Comparison of ENCODE assay signal across 11 cellular contexts in the genomic region with DNA sequence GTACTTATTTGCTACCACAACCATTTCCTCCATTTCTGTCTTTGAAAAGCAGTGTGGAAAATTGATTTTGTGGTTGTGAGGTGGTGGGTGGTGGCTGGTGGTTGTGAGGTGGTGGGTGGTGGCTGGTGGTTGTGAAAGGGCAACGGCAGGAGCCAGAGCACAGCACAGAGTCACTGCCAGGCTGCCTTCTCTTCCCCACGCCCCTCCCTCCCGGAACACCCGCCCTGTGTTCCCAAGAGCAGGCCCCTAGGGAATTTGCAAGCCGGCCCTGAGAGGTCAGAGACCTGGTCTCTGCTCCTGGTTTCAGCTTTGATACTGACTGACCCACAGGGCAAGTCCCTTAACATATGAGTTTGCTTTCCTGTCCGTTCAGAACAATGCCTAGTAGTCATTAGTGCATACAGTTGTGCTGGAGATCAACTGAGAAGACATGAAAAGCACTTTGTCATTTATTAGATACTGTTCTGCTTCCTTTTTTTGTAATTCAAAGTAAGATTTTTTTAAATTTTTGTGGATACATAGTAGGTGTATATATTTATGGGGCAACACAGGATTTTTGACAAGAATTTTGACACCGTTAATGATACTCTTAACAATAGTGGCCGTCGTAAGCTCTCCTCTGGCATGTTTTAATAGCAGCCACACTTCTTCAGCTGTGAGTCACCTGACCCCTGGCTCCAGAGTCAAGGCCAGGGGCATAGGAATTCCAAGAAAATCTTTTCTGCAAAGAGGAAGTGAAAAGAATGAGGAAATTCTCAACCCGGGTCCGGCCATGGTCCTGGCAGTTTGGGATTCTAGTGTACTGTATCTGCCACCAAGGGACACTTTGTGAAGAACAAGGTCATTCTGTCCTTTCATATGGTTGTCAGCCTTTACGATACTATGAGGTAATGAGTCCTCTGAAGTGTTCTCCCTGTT. TPM values are rescaled to one million over a fixed set of nuclear protein-coding genes. Genes with fewer than 3 reads are reported as not detected.
A peak's percentile ranks its signal among the peaks of the same experiment; 100 is the strongest.
DNase-seq lines count a peak whose midpoint lies in the region; ATAC-seq and TF ChIP-seq lines count a peak whose summit lies in the region.
"Had no signal": no experiment of that assay in that cellular context is flagged by ENCODE, and none has a peak within 500 bp of the region (broad histone marks: within the 10 kb centered on the region; RNA-seq: fewer than 3 reads in every experiment).

No MANE protein-coding gene starts in this region.

- H3K9me3 Mint-ChIP-seq in CD4-positive, alpha-beta T cell = no peaks in the 10 kb centered on the region
- no peaks in the 10 kb centered on the region for H3K9me3 Mint-ChIP-seq in nephron progenitor cell

- H3K4me3 Mint-ChIP-seq in CD4-positive, alpha-beta T cell = peak overlapping the region; percentile 9
- no peak overlapping the region for H3K4me3 Mint-ChIP-seq in nephron progenitor cell

- H3K36me3 ChIP-seq in MG63 = no peaks in the 10 kb centered on the region

- peaks cover 60% of the 10 kb centered on the region for H3K4me1 Mint-ChIP-seq in CD4-positive, alpha-beta T cell (ENCODE audit: low read depth)
- H3K4me1 Mint-ChIP-seq in nephron progenitor cell = peaks cover 37% of the 10 kb centered on the region

- intact Hi-C loops in CD4-positive, alpha-beta T cell (cut with DNase I, micrococcal nuclease) = loop anchor here (5.0 to 10.0 kb wide), 5 partner anchors 234 to 878 kb away; a partner anchor contains a TSS

- H3K27ac ChIP-seq in CD4-positive, alpha-beta T cell (ENCODE audit: low read depth, low read length) = no peak overlapping the region
- peak overlapping the region; percentile 15 for H3K27ac ChIP-seq in epithelial cell of prostate

- CTCF ChIA-PET in CD4-positive, alpha-beta T cell (lab: Charles Lee) = interaction anchor here (2.1 to 4.8 kb wide), 2 partner anchors 14 to 19 kb away, joined by 8 to 23 read pairs; no protein-coding TSS in a partner anchor

- no peak overlapping the region for H3K4me3 ChIP-seq in MG63
- H3K4me3 ChIP-seq: thyroid gland had no signal

- peak; percentile 35 for ATAC-seq in CD4-positive, alpha-beta T cell (ENCODE audit: poor library complexity)

- no peaks in the 10 kb centered on the region for H3K27me3 Mint-ChIP-seq in CD4-positive, alpha-beta T cell
- peaks cover 2% of the 10 kb centered on the region for H3K27me3 Mint-ChIP-seq in nephron progenitor cell (ENCODE audit: low read depth, poor library complexity)

- TF ChIP-seq CTCF in CD4-positive, alpha-beta T cell (IDR thresholded peaks at IDR 0.05) = no peak
- TF ChIP-seq CTCF in nephron progenitor cell (IDR thresholded peaks at IDR 0.05) = no peak

- DNase-seq in CD4-positive, alpha-beta T cell = no peak
- DNase-seq in MG63 (peak; percentile 30), epithelial cell of prostate (ENCODE audit: low read depth, low spot score) (no peak), nephron progenitor cell (peak; percentile 38), RPMI8226 (no peak), NCI-H1930 (lab: John Stamatoyannopoulos, UW) (no peak), NCI-H2196 treated with DMSO at 0.1 percent for 48 hours (lab: John Stamatoyannopoulos, UW; ENCODE audit: unreplicated experiment) (no peak)
- DNase-seq in stimulated activated CD4-positive, alpha-beta T cell treated with anti-CD3 and anti-CD28 coated beads, Interleukin-4, amount 100 ng/mL, for 24 hours = no peak
- DNase-seq: DMS 273 treated with DMSO at 0.1 percent for 48 hours, hypothalamus, thyroid gland had no signal

- H3K27me3 ChIP-seq in CD4-positive, alpha-beta T cell (ENCODE audit: control insufficient read depth, insufficient read depth, low read length) = no peaks in the 10 kb centered on the region
- H3K27me3 ChIP-seq in MG63 = no peaks in the 10 kb centered on the region
- H3K27me3 ChIP-seq: thyroid gland had no signal

- peak overlapping the region; percentile 71 for H3K27ac Mint-ChIP-seq in CD4-positive, alpha-beta T cell
- no peak overlapping the region for H3K27ac Mint-ChIP-seq in nephron progenitor cell

- peaks cover 95% of the 10 kb centered on the region for H3K36me3 Mint-ChIP-seq in CD4-positive, alpha-beta T cell (ENCODE audit: low read depth)
- no peaks in the 10 kb centered on the region for H3K36me3 Mint-ChIP-seq in nephron progenitor cell (ENCODE audit: low read depth)

- POLR2A ChIA-PET in CD4-positive, alpha-beta T cell (lab: Charles Lee) = interaction anchor here (2.8 to 7.0 kb wide), 2 partner anchors 14 to 18 kb away, joined by 12 to 64 read pairs; no protein-coding TSS in a partner anchor

- no peaks in the 10 kb centered on the region for H3K9me3 ChIP-seq in CD4-positive, alpha-beta T cell (ENCODE audit: control insufficient read depth, low read length)
- no peaks in the 10 kb centered on the region for H3K9me3 ChIP-seq in MG63
- H3K9me3 ChIP-seq: thyroid gland had no signal

RNA-seq across cellular contexts. Expression of a gene that starts 53.2 kb away (rescaled TPM):
- 10 to 100 TPM; 53.5 to 58.0 TPM for total RNA-seq in CD4-positive, alpha-beta T cell
- total RNA-seq in MG63 (2014; rRNA removed; shearing (Covaris generic); ENCODE audit: low replicate concordance) = 4.3 TPM in 2 replicates

Comparison
In these comparisons a context has a peak if more than half of its experiments do, and no peak if none do; other contexts are left out.
1. DNase-seq: peak in MG63 (single experiment) and nephron progenitor cell (single experiment); none in CD4-positive, alpha-beta T cell (0 of 10), epithelial cell of prostate (single experiment), RPMI8226 (single experiment), NCI-H1930 (0 of 2), stimulated activated CD4-positive, alpha-beta T cell treated with anti-CD3 and anti-CD28 coated beads, Interleukin-4, amount 100 ng/mL, for 24 hours (single experiment) and NCI-H2196 treated with DMSO at 0.1 percent for 48 hours (single experiment).
2. RNA of a gene that starts 53.2 kb away (total RNA-seq): 53.5 to 58.0 TPM in CD4-positive, alpha-beta T cell; 4.3 TPM in MG63; every median in the first group is over 10 times any median in the second.